In the genomic region with DNA sequence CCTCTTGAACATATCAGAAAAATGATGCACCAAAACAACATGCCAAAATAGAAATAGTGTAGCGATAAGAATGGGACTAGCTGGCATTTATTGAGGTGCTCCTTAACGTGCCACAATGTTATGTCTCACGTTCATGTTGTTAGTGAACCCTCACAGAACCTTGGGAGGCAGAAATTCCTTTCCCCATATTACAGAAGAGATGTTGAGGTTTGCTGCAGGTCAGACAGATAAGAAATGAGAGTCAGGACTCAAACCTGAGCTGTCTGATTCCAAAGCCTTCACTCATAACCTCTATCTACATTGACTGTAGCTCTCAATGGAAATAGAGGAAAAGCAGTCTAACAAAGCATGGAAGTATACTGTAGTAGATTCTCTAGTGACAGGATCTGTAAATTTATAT, we compare ENCODE assay signal across 19 cellular contexts.
"Had no signal": no experiment of that assay in that cellular context is flagged by ENCODE, and none has a peak within 500 bp of the region (broad histone marks: within the 10 kb centered on the region; RNA-seq: fewer than 3 reads in every experiment).

No MANE protein-coding gene starts in this region.

- H3K36me3 Mint-ChIP-seq: activated naive CD8-positive, alpha-beta T cell; memory B cell; naive thymus-derived CD8-positive, alpha-beta T cell; stimulated activated effector memory CD8-positive, alpha-beta T cell treated with anti-CD3 and anti-CD28 coated beads, Interleukin-12 subunit alpha, Interleukin-12 subunit beta, amount 100 ng/mL, for 72 hours; type B pancreatic cell had no signal

- DNase-seq: activated CD4-positive, alpha-beta T cell treated with anti-CD3 and anti-CD28 coated beads, Interleukin-2, amount 50 U/mL, for 48 hours; activated gamma-delta T cell treated with Interleukin-2 at 50 U/mL for 16 hours; activated T-cell treated with anti-CD3 and anti-CD28 coated beads for 4 hours; cerebellar nuclear complex; cortex of kidney; erythroblast; gastrocnemius medialis; heart left ventricle; naive thymus-derived CD8-positive, alpha-beta T cell; stimulated activated CD4-positive, alpha-beta T cell treated with anti-CD3 and anti-CD28 coated beads, Interleukin-4, amount 100 ng/mL, for 24 hours; stomach; T-helper 2 cell had no signal

- H3K27me3 ChIP-seq: gastrocnemius medialis, heart left ventricle, stomach had no signal

- H3K36me3 ChIP-seq: gastrocnemius medialis, stomach had no signal

- H3K79me2 ChIP-seq: parathyroid adenoma had no signal

- H3K4me3 Mint-ChIP-seq: activated naive CD8-positive, alpha-beta T cell; activated T-helper 1 cell treated with anti-CD3 and anti-CD28 coated beads, Interleukin-12 subunit alpha, Interleukin-12 subunit beta, Interleukin-2, Interleukin-4 antibody, amounts not matched to agents 30 ng/mL and 10 ng/mL and 1 ng/mL, durations not matched to agents 14 hours and 24 hours and 36 hours; memory B cell; naive thymus-derived CD8-positive, alpha-beta T cell; stimulated activated effector memory CD8-positive, alpha-beta T cell treated with anti-CD3 and anti-CD28 coated beads, Interleukin-12 subunit alpha, Interleukin-12 subunit beta, amount 100 ng/mL, for 72 hours; type B pancreatic cell had no signal

- H3K27ac ChIP-seq: gastrocnemius medialis, heart left ventricle, parathyroid adenoma, stomach had no signal

- ATAC-seq: gastrocnemius medialis; heart left ventricle; naive thymus-derived CD8-positive, alpha-beta T cell; sciatic nerve; stimulated activated effector memory CD8-positive, alpha-beta T cell treated with anti-CD3 and anti-CD28 coated beads, Interleukin-12 subunit alpha, Interleukin-12 subunit beta, amount 100 ng/mL, for 72 hours had no signal

- H3K27ac Mint-ChIP-seq: activated naive CD8-positive, alpha-beta T cell; activated T-helper 1 cell treated with anti-CD3 and anti-CD28 coated beads, Interleukin-12 subunit alpha, Interleukin-12 subunit beta, Interleukin-2, Interleukin-4 antibody, amounts not matched to agents 30 ng/mL and 10 ng/mL and 1 ng/mL, durations not matched to agents 14 hours and 24 hours and 36 hours; memory B cell; naive thymus-derived CD8-positive, alpha-beta T cell; stimulated activated effector memory CD8-positive, alpha-beta T cell treated with anti-CD3 and anti-CD28 coated beads, Interleukin-12 subunit alpha, Interleukin-12 subunit beta, amount 100 ng/mL, for 72 hours; type B pancreatic cell had no signal

- H3K27me3 Mint-ChIP-seq: activated naive CD8-positive, alpha-beta T cell; type B pancreatic cell had no signal

- H3K4me1 ChIP-seq: gastrocnemius medialis, parathyroid adenoma had no signal

- H3K9me3 Mint-ChIP-seq: activated T-helper 1 cell treated with anti-CD3 and anti-CD28 coated beads, Interleukin-12 subunit alpha, Interleukin-12 subunit beta, Interleukin-2, Interleukin-4 antibody, amounts not matched to agents 30 ng/mL and 10 ng/mL and 1 ng/mL, durations not matched to agents 14 hours and 24 hours and 36 hours; memory B cell; naive thymus-derived CD8-positive, alpha-beta T cell; stimulated activated effector memory CD8-positive, alpha-beta T cell treated with anti-CD3 and anti-CD28 coated beads, Interleukin-12 subunit alpha, Interleukin-12 subunit beta, amount 100 ng/mL, for 72 hours; type B pancreatic cell had no signal

- H3K4me3 ChIP-seq: gastrocnemius medialis, heart left ventricle, stomach had no signal

- H3K9me3 ChIP-seq: gastrocnemius medialis, heart left ventricle, stomach had no signal

- H3K9ac ChIP-seq: parathyroid adenoma had no signal

- H2AFZ ChIP-seq: parathyroid adenoma had no signal
